8 cellular contexts compared by ENCODE assay signal in genomic region chr6:89410231-89411018, GRCh38. TPM values are rescaled to one million over a fixed set of nuclear protein-coding genes. Genes with fewer than 3 reads are reported as not detected.
A peak's percentile ranks its signal among the peaks of the same experiment; 100 is the strongest.
DNase-seq lines count a peak whose midpoint lies in the region; TF ChIP-seq lines count a peak whose summit lies in the region.

No MANE protein-coding gene starts in this region.

- H3K27me3 Mint-ChIP-seq in Calu3 (ENCODE audit: unreplicated experiment): peaks cover 50% of the 10 kb centered on the region
- peaks cover 28% of the 10 kb centered on the region for H3K27me3 Mint-ChIP-seq in MCF 10A (ENCODE audit: insufficient read depth, unreplicated experiment)
- H3K27me3 Mint-ChIP-seq in nephron (ENCODE audit: low read depth): peaks cover 20% of the 10 kb centered on the region

- H3K36me3 Mint-ChIP-seq in Calu3 (ENCODE audit: insufficient read depth, unreplicated experiment) (peaks cover 7% of the 10 kb centered on the region), MCF 10A (ENCODE audit: insufficient read depth, unreplicated experiment) (no peaks in the 10 kb centered on the region), nephron (ENCODE audit: low read depth) (no peaks in the 10 kb centered on the region)

- no peak for DNase-seq in Calu3
- DNase-seq in KBM-7: peak; percentile 35
- DNase-seq in MCF 10A (ENCODE audit: unreplicated experiment): no peak
- DNase-seq in HuH-7 (ENCODE audit: low spot score): no peak
- DNase-seq in UCSD-AML1 (lab: John Stamatoyannopoulos, UW; ENCODE audit: unreplicated experiment): no peak
- no peak for DNase-seq in COR-L47 (lab: John Stamatoyannopoulos, UW)
- DNase-seq in SW 1271 (lab: John Stamatoyannopoulos, UW): no peak

- no TSS peak for BruUV-seq in Calu3 (replicated peaks; lab: Mats Ljungman, UMichigan)
- BruUV-seq in MCF 10A (replicated peaks; lab: Mats Ljungman, UMichigan): no TSS peak

- H3K9me3 Mint-ChIP-seq in Calu3 (ENCODE audit: low read depth, unreplicated experiment) (no peaks in the 10 kb centered on the region), MCF 10A (ENCODE audit: unreplicated experiment) (no peaks in the 10 kb centered on the region), nephron (no peaks in the 10 kb centered on the region)

- H3K4me1 Mint-ChIP-seq in Calu3 (ENCODE audit: low read depth, unreplicated experiment) (no peaks in the 10 kb centered on the region), MCF 10A (ENCODE audit: insufficient read depth, unreplicated experiment) (no peaks in the 10 kb centered on the region), nephron (peaks cover 48% of the 10 kb centered on the region)

- TF ChIP-seq CTCF in Calu3 (IDR thresholded peaks at IDR 0.05; ENCODE audit: unreplicated experiment) (no peak), MCF 10A (IDR thresholded peaks at IDR 0.05; ENCODE audit: unreplicated experiment) (no peak), nephron (IDR thresholded peaks at IDR 0.05; ENCODE audit: unreplicated experiment in 3 of 3) (no peak)

- H3K27ac Mint-ChIP-seq in Calu3 (ENCODE audit: unreplicated experiment) (no peak overlapping the region), MCF 10A (ENCODE audit: low read depth, unreplicated experiment) (no peak overlapping the region), nephron (peak overlapping the region; percentile 60 to 93 (median 82))

- H3K4me3 Mint-ChIP-seq in Calu3 (ENCODE audit: low read depth, unreplicated experiment): peak overlapping the region; percentile 78
- peak overlapping the region; percentile 71 for H3K4me3 Mint-ChIP-seq in MCF 10A (ENCODE audit: unreplicated experiment)
- peak overlapping the region; percentile 86 to 94 (median 89) for H3K4me3 Mint-ChIP-seq in nephron

- POLR2A ChIA-PET in MCF 10A (lab: Yijun Ruan, JAX): no interaction called here

- in situ Hi-C loops in KBM-7 (cut with MboI; ENCODE audit: low pct_unique_long_range_greater_than_20kb, low sequenced_read_pairs): no loop called here

- CTCF ChIA-PET in Calu3 (lab: Charles Lee) (interaction anchor here (1.2 kb wide), 1 partner anchor 10 kb away, joined by 3 read pairs; no protein-coding TSS in a partner anchor), MCF 10A (lab: Yijun Ruan, JAX) (interaction anchor here (1.0 kb wide), 1 partner anchor 38 kb away, joined by 3 read pairs; no protein-coding TSS in a partner anchor)

- intact Hi-C loops in Calu3 (cut with micrococcal nuclease; ENCODE audit: unreplicated experiment) (no loop called here), MCF 10A (cut with micrococcal nuclease) (no loop called here)

RNA-seq across cellular contexts. Expression of gene RRAGD, which starts 1.6 kb away (rescaled TPM):
- total RNA-seq in Calu3 (2022): 1.3 and 1.7 TPM in 2 replicates
- total RNA-seq in MCF 10A (2022): 0.33 and 0.49 TPM in 2 replicates

RNA-seq across cellular contexts. Expression of gene ANKRD6, which starts 22.5 kb away (rescaled TPM):
- 14.7 and 18.0 TPM in 2 replicates for total RNA-seq in Calu3 (2022)
- 1.0 and 2.1 TPM in 2 replicates for total RNA-seq in MCF 10A (2022)

RNA-seq across cellular contexts. Expression of gene UBE2J1, which starts 57.9 kb away (rescaled TPM):
- 16.6 and 18.7 TPM in 2 replicates for total RNA-seq in Calu3 (2022)
- 39.0 and 40.0 TPM in 2 replicates for total RNA-seq in MCF 10A (2022)

Comparison
In these comparisons a context has a peak if more than half of its experiments do, and no peak if none do; other contexts are left out.
1. H3K27ac Mint-ChIP-seq: peak in nephron (3 of 3); none in Calu3 (single experiment) and MCF 10A (single experiment).
2. Peak in every context shown above with its lines, with median percentiles within 50 percentile points of each other: H3K4me3 Mint-ChIP-seq.